8 cellular contexts compared by ENCODE assay signal in genomic region chr18:11981633-11982366, GRCh38. TPM values are rescaled to one million over a fixed set of nuclear protein-coding genes. Genes with fewer than 3 reads are reported as not detected.
A peak's percentile ranks its signal among the peaks of the same experiment; 100 is the strongest.
DNase-seq lines count a peak whose midpoint lies in the region; ATAC-seq and TF ChIP-seq lines count a peak whose summit lies in the region.

No MANE protein-coding gene starts in this region.

- H3K4me3 Mint-ChIP-seq in activated naive CD8-positive, alpha-beta T cell: peak overlapping the region; percentile 88

- peak overlapping the region; percentile 81 to 97 for H3K4me3 ChIP-seq in right atrium auricular region

- ATAC-seq in HG02798 (IDR thresholded peaks at IDR 0.05; ENCODE audit: poor library complexity, unreplicated experiment): peak; percentile 25
- no peak for ATAC-seq in sciatic nerve

- H3K4me1 ChIP-seq in right atrium auricular region: peaks cover 0 to 40% of the 10 kb centered on the region in 2 donors

- peak overlapping the region; percentile 92 to 95 for H3K27ac ChIP-seq in right atrium auricular region

- H3K27me3 Mint-ChIP-seq in activated naive CD8-positive, alpha-beta T cell: no peaks in the 10 kb centered on the region

- DNase-seq in SIG-M5 treated with dmso at 0.1 percent for 504 hours (lab: John Stamatoyannopoulos, UW; ENCODE audit: unreplicated experiment) (peak; percentile 55), SIG-M5 (lab: John Stamatoyannopoulos, UW) (no peak), NCI-H345 treated with DMSO at 0.1 percent for 48 hours (lab: John Stamatoyannopoulos, UW; ENCODE audit: unreplicated experiment) (peak; percentile 28), right atrium auricular region (ENCODE audit: low spot score) (peak; percentile 73), sciatic nerve (ENCODE audit: low spot score) (peak; percentile 73), NCI-H1694 (lab: John Stamatoyannopoulos, UW) (no peak)

- H3K4me1 Mint-ChIP-seq in activated naive CD8-positive, alpha-beta T cell (ENCODE audit: low read depth): peaks cover 12% of the 10 kb centered on the region

- H3K9me3 Mint-ChIP-seq in activated naive CD8-positive, alpha-beta T cell (ENCODE audit: low read depth): no peaks in the 10 kb centered on the region

- H3K27me3 ChIP-seq in right atrium auricular region: no peaks in the 10 kb centered on the region

- H3K36me3 ChIP-seq in right atrium auricular region: no peaks in the 10 kb centered on the region

- no peaks in the 10 kb centered on the region for H3K9me3 ChIP-seq in right atrium auricular region

- TF ChIP-seq CTCF in right atrium auricular region (IDR thresholded peaks at IDR 0.05): no peak

- intact Hi-C loops in sciatic nerve (cut with DNase I): no loop called here

- no peaks in the 10 kb centered on the region for H3K36me3 Mint-ChIP-seq in activated naive CD8-positive, alpha-beta T cell

- peak overlapping the region; percentile 50 for H3K27ac Mint-ChIP-seq in activated naive CD8-positive, alpha-beta T cell

RNA-seq across cellular contexts. Expression of gene IMPA2, which starts 0.5 kb away (rescaled TPM):
- total RNA-seq in right atrium auricular region (10 to 100 TPM; 20.2 to 22.9 TPM), sciatic nerve (15.8 TPM)

Comparison
In these comparisons a context has a peak if more than half of its experiments do, and no peak if none do; other contexts are left out.
1. DNase-seq: peak in SIG-M5 treated with dmso at 0.1 percent for 504 hours (single experiment), NCI-H345 treated with DMSO at 0.1 percent for 48 hours (single experiment), right atrium auricular region (single experiment) and sciatic nerve (single experiment); none in SIG-M5 (single experiment) and NCI-H1694 (single experiment).